ENCODE assay signal across 1 cellular context in the genomic region with DNA sequence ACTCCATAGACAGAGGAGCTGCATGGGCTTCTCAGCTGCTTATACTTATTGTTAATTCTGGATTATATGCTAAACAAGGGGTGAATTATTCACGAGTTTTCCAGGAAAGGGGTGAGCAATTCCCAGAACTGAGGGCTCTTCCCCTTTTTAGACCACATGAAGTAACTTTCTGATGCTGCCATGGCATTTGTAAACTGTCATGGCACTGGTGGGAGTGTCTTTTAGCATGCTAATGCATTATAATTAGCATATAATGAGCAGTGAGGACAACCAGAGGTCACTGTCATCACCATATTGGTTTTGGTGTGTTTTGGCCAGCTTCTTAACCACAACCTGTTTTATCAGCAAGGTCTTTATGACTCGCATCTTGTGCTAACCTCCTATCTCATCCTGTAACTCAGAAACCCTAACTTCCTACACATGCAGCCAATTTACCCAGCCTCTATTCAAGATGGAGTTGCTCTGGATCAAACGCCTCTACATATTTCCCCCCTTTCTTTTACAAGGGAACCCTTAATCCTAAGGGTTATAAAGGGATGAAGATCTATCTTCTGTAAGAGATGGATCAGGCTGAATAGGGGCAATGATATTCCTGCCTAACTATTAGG.
TF ChIP-seq lines count a peak whose summit lies in the region.

No MANE protein-coding gene starts in this region.

TF ChIP-seq in GM12878, 131 proteins besides CTCF, POLR2A, EP300 and RAD21 (continued from another document):
- TF ChIP-seq, protein P1, sequence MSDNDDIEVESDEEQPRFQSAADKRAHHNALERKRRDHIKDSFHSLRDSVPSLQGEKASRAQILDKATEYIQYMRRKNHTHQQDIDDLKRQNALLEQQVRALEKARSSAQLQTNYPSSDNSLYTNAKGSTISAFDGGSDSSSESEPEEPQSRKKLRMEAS (IDR thresholded peaks at IDR 0.05; ENCODE audit: low read depth, low read length) = no peak
- TF ChIP-seq NR2C2 (IDR thresholded peaks at IDR 0.05; ENCODE audit: borderline replicate concordance, control insufficient read depth, insufficient read length, low read depth) (no peak), NFIC (IDR thresholded peaks at IDR 0.05; ENCODE audit: low read depth, low read length) (no peak)
- TF ChIP-seq, protein P2, sequence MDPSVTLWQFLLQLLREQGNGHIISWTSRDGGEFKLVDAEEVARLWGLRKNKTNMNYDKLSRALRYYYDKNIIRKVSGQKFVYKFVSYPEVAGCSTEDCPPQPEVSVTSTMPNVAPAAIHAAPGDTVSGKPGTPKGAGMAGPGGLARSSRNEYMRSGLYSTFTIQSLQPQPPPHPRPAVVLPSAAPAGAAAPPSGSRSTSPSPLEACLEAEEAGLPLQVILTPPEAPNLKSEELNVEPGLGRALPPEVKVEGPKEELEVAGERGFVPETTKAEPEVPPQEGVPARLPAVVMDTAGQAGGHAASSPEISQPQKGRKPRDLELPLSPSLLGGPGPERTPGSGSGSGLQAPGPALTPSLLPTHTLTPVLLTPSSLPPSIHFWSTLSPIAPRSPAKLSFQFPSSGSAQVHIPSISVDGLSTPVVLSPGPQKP (IDR thresholded peaks at IDR 0.05; ENCODE audit: low read depth, low read length) = no peak
